1 cellular context compared by ENCODE assay signal in genomic region chr4:157052429-157053040, GRCh38.
TF ChIP-seq lines count a peak whose summit lies in the region.

No MANE protein-coding gene starts in this region.

TF ChIP-seq in GM23338, 12 proteins besides CTCF, POLR2A, EP300 and RAD21 (continued from another document):
- TF ChIP-seq, protein P1, sequence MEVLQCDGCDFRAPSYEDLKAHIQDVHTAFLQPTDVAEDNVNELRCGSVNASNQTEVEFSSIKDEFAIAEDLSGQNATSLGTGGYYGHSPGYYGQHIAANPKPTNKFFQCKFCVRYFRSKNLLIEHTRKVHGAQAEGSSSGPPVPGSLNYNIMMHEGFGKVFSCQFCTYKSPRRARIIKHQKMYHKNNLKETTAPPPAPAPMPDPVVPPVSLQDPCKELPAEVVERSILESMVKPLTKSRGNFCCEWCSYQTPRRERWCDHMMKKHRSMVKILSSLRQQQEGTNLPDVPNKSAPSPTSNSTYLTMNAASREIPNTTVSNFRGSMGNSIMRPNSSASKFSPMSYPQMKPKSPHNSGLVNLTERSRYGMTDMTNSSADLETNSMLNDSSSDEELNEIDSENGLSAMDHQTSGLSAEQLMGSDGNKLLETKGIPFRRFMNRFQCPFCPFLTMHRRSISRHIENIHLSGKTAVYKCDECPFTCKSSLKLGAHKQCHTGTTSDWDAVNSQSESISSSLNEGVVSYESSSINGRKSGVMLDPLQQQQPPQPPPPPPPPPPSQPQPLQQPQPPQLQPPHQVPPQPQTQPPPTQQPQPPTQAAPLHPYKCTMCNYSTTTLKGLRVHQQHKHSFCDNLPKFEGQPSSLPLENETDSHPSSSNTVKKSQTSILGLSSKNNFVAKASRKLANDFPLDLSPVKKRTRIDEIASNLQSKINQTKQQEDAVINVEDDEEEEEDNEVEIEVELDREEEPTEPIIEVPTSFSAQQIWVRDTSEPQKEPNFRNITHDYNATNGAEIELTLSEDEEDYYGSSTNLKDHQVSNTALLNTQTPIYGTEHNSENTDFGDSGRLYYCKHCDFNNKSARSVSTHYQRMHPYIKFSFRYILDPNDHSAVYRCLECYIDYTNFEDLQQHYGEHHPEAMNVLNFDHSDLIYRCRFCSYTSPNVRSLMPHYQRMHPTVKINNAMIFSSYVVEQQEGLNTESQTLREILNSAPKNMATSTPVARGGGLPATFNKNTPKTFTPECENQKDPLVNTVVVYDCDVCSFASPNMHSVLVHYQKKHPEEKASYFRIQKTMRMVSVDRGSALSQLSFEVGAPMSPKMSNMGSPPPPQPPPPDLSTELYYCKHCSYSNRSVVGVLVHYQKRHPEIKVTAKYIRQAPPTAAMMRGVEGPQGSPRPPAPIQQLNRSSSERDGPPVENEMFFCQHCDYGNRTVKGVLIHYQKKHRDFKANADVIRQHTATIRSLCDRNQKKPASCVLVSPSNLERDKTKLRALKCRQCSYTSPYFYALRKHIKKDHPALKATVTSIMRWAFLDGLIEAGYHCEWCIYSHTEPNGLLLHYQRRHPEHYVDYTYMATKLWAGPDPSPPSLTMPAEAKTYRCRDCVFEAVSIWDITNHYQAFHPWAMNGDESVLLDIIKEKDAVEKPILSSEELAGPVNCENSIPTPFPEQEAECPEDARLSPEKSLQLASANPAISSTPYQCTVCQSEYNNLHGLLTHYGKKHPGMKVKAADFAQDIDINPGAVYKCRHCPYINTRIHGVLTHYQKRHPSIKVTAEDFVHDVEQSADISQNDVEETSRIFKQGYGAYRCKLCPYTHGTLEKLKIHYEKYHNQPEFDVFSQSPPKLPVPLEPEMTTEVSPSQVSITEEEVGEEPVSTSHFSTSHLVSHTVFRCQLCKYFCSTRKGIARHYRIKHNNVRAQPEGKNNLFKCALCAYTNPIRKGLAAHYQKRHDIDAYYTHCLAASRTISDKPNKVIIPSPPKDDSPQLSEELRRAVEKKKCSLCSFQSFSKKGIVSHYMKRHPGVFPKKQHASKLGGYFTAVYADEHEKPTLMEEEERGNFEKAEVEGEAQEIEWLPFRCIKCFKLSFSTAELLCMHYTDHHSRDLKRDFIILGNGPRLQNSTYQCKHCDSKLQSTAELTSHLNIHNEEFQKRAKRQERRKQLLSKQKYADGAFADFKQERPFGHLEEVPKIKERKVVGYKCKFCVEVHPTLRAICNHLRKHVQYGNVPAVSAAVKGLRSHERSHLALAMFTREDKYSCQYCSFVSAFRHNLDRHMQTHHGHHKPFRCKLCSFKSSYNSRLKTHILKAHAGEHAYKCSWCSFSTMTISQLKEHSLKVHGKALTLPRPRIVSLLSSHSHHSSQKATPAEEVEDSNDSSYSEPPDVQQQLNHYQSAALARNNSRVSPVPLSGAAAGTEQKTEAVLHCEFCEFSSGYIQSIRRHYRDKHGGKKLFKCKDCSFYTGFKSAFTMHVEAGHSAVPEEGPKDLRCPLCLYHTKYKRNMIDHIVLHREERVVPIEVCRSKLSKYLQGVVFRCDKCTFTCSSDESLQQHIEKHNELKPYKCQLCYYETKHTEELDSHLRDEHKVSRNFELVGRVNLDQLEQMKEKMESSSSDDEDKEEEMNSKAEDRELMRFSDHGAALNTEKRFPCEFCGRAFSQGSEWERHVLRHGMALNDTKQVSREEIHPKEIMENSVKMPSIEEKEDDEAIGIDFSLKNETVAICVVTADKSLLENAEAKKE (CRISPR knock-in tag; IDR thresholded peaks at IDR 0.05) = peak; percentile 69; the same call in 1 of the 2 replicates
- TF ChIP-seq CREB1 (CRISPR knock-in tag; IDR thresholded peaks at IDR 0.05; ENCODE audit: low read depth) = no peak
